8 cellular contexts compared by ENCODE assay signal in genomic region chr2:24971550-24972314, GRCh38. TPM values are rescaled to one million over a fixed set of nuclear protein-coding genes. Genes with fewer than 3 reads are reported as not detected.
DNase-seq lines count a peak whose midpoint lies in the region; TF ChIP-seq lines count a peak whose summit lies in the region.

Gene DNAJC27 (minus strand): TSS chr2:24971955. CDS start chr2:24971904, 51 bp downstream.

- DNase-seq in COLO668 (lab: John Stamatoyannopoulos, UW; ENCODE audit: unreplicated experiment): peak; percentile 98
- peak; percentile 95 for DNase-seq in GM20000 (ENCODE audit: low spot score)
- peak; percentile 89 for DNase-seq in HS-5 (ENCODE audit: low read depth)
- peak; percentile 88 for DNase-seq in NK-92 (lab: John Stamatoyannopoulos, UW; ENCODE audit: unreplicated experiment)
- DNase-seq in activated CD8-positive, alpha-beta memory T cell treated with anti-CD3 and anti-CD28 coated beads for 24 hours: peak; percentile 98
- DNase-seq in effector CD8-positive, alpha-beta T cell (lab: John Stamatoyannopoulos, UW): peak; percentile 97
- DNase-seq in lung microvascular endothelial cell (ENCODE audit: low read depth in 2 of 2): peak; percentile 99
- peak; percentile 95 to 98 (median 96) for DNase-seq in stimulated activated CD4-positive, alpha-beta T cell treated with anti-CD3 and anti-CD28 coated beads, TNF-alpha, amount 100 ng/mL, for 4 hours (ENCODE audit: low read depth in 3 of 3)

- no peak for TF ChIP-seq CTCF in GM20000 (IDR thresholded peaks at IDR 0.05; ENCODE audit: extremely low read depth, missing control alignments)

RNA-seq across cellular contexts. Expression of gene DNAJC27, which starts in this region (rescaled TPM):
- total RNA-seq in lung microvascular endothelial cell: 0.87 and 1.6 TPM in 2 replicates

Comparison
In these comparisons a context has a peak if more than half of its experiments do, and no peak if none do; other contexts are left out.
1. Peak in every context shown above with its lines: DNase-seq.